In the genomic region with DNA sequence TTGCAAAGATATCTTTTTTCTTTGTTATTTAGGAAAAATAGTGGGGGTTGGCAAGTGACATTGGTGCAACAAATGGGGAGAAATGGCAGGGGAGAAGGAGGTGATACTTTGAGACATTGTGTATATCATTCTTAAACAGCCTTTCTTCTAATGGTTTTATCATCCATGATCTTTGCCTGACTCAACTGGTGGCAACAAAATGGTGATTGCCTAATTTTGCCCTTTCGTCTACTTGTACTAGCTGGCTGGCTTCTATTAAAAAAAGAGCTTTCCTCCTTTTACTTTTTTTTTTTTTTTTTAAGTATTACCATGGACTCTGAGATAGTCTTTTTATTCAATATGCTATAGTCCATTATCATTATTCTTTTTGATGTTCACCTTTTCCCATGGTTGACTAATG, we compare ENCODE assay signal across 30 cellular contexts.
"Had no signal": no experiment of that assay in that cellular context is flagged by ENCODE, and none has a peak within 500 bp of the region (broad histone marks: within the 10 kb centered on the region; RNA-seq: fewer than 3 reads in every experiment).

No MANE protein-coding gene starts in this region.

- DNase-seq: activated CD4-positive, alpha-beta T cell treated with anti-CD3 and anti-CD28 coated beads for 4 hours; activated CD4-positive, alpha-beta T cell treated with anti-CD3 and anti-CD28 coated beads, Interleukin-2, amount 50 U/mL, for 48 hours; activated CD8-positive, alpha-beta memory T cell treated with anti-CD3 and anti-CD28 coated beads, Interleukin-2, amount 50 U/mL, for 4 hours; activated effector memory CD4-positive, alpha-beta T cell treated with anti-CD3 and anti-CD28 coated beads, Interleukin-2, amount 50 U/mL, for 16 hours; activated naive CD4-positive, alpha-beta T cell treated with anti-CD3 and anti-CD28 coated beads, Interleukin-2, amount 10 ng/mL, durations not matched to agents 7 days and 5 days; activated naive CD8-positive, alpha-beta T cell treated with anti-CD3 and anti-CD28 coated beads, Interleukin-2, amount 10 ng/mL, durations not matched to agents 7 days and 5 days; activated T-cell treated with anti-CD3 and anti-CD28 coated beads, Interleukin-2, amount 50 U/mL, for 1 hour; amygdala; effector memory CD4-positive, alpha-beta T cell; gastrocnemius medialis; glutamatergic neuron; kidney; left colon; mesenchymal stem cell; naive thymus-derived CD8-positive, alpha-beta T cell; nucleus accumbens; pancreas; psoas muscle; sigmoid colon; stimulated activated CD4-positive, alpha-beta T cell treated with anti-CD3 and anti-CD28 coated beads, Interleukin-1b, Interleukin-23, amount 100 ng/mL, for 48 hours; stimulated activated CD4-positive, alpha-beta T cell treated with anti-CD3 and anti-CD28 coated beads, Interleukin-4, amount 100 ng/mL, for 4 hours; stimulated activated naive B cell treated with anti-CD40 and anti-IgM and Interleukin-4, amounts not matched to agents 10 μg/mL and 1 μg/mL and 100 μg/mL, for 72 hours; stomach; T-helper 1 cell; thyroid gland; upper lobe of left lung had no signal

- ATAC-seq: gastrocnemius medialis; left colon; naive thymus-derived CD8-positive, alpha-beta T cell; pancreas; stimulated activated naive B cell treated with anti-CD40 and anti-IgM and Interleukin-4, amounts not matched to agents 10 μg/mL and 1 μg/mL and 100 μg/mL, for 72 hours had no signal

- FAIRE-seq: colon, kidney, pancreas had no signal

- H3K4me3 ChIP-seq: gastrocnemius medialis, hepatocyte, pancreas, psoas muscle, sigmoid colon, smooth muscle cell, stomach, thyroid gland, upper lobe of left lung, vagina had no signal
